Comparison of ENCODE assay signal across 18 cellular contexts in the genomic region with DNA sequence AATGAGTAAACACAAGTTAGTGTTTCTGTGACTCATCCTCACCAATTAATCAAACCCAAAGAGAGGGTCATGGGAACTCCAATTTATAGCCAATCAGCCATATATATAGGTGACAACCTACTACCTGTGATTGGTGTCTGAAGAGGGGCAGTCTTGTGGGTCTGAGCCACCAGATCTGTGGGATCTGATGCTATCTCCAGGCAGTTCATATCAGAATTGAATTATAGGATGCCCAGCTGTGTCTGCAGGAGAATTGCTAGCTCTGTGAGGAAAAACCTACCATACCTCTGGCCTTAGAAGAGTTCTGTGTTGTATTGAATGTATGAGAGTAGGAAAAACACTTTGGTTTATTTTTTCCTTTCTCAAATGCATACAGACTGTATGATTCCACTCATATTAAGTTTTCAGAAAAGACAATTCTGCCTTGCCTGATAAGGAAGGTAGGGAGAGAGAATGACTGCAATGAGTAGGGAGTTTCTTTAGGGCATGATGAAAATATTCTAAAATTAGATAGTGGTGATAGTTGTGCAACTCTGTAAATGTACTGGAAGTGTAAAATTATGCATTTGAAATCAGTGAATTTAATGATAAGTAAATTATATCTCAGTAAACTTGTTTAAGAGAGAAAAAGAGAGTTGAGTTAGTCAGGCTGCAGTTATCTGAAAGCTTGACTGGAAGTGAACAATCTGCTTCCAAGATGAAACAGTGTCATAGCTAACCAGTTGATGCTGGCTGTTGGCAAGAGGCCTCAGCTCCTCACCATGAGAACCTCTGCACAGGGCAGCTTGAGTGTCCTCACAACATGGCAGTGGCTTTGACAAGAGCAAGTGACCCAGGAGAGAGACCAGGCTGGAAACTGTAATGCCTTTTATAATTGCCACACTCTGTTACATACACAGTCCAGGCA.
"Had no signal": no experiment of that assay in that cellular context is flagged by ENCODE, and none has a peak within 500 bp of the region (broad histone marks: within the 10 kb centered on the region; RNA-seq: fewer than 3 reads in every experiment).

No MANE protein-coding gene starts in this region.

- H3K27me3 Mint-ChIP-seq: activated naive CD8-positive, alpha-beta T cell; memory B cell had no signal

- DNase-seq: activated CD4-positive, alpha-beta T cell treated with anti-CD3 and anti-CD28 coated beads for 4 hours; activated CD8-positive, alpha-beta T cell treated with anti-CD3 and anti-CD28 coated beads, Interleukin-2, amount 10 ng/mL, durations not matched to agents 7 days and 5 days; activated gamma-delta T cell treated with Interleukin-2 at 50 U/mL for 16 hours; activated T-cell treated with anti-CD3 and anti-CD28 coated beads, Interleukin-2, amount 50 U/mL, for 4 hours; amniotic stem cell; dermis blood vessel endothelial cell; effector memory CD4-positive, alpha-beta T cell; foreskin fibroblast; ovary; psoas muscle; right cardiac atrium; stimulated activated naive CD8-positive, alpha-beta T cell treated with anti-CD3 and anti-CD28 coated beads, Interleukin-15, amount 100 ng/mL, for 72 hours; transverse colon had no signal

- H3K27ac Mint-ChIP-seq: activated CD8-positive, alpha-beta T cell treated with anti-CD3 and anti-CD28 coated beads, Interleukin-2, amount 10 ng/mL, durations not matched to agents 7 days and 5 days; activated naive CD8-positive, alpha-beta T cell; memory B cell; neural progenitor cell; stimulated activated naive CD8-positive, alpha-beta T cell treated with anti-CD3 and anti-CD28 coated beads, Interleukin-15, amount 100 ng/mL, for 72 hours; T-helper 2 cell treated with Interferon-gamma antibody and Interleukin-4, amounts not matched to agents 5 μg/mL and 100 μg/mL, for 36 hours; WTC11 had no signal

- ATAC-seq: activated CD8-positive, alpha-beta T cell treated with anti-CD3 and anti-CD28 coated beads, Interleukin-2, amount 10 ng/mL, durations not matched to agents 7 days and 5 days; right cardiac atrium; WTC11 had no signal

- H3K36me3 Mint-ChIP-seq: memory B cell, WTC11 had no signal

- H3K9me3 Mint-ChIP-seq: activated T-cell treated with anti-CD3 and anti-CD28 coated beads, Interleukin-2, amount 50 U/mL, for 4 hours; memory B cell; neural progenitor cell; T-helper 2 cell treated with Interferon-gamma antibody and Interleukin-4, amounts not matched to agents 5 μg/mL and 100 μg/mL, for 36 hours; WTC11 had no signal

- H3K4me1 Mint-ChIP-seq: memory B cell had no signal

- H3K4me3 Mint-ChIP-seq: activated CD8-positive, alpha-beta T cell treated with anti-CD3 and anti-CD28 coated beads, Interleukin-2, amount 10 ng/mL, durations not matched to agents 7 days and 5 days; activated naive CD8-positive, alpha-beta T cell; activated T-cell treated with anti-CD3 and anti-CD28 coated beads, Interleukin-2, amount 50 U/mL, for 4 hours; memory B cell; neural progenitor cell; stimulated activated naive CD8-positive, alpha-beta T cell treated with anti-CD3 and anti-CD28 coated beads, Interleukin-15, amount 100 ng/mL, for 72 hours; T-helper 2 cell treated with Interferon-gamma antibody and Interleukin-4, amounts not matched to agents 5 μg/mL and 100 μg/mL, for 36 hours; WTC11 had no signal
